8 cellular contexts compared by ENCODE assay signal in genomic region chr20:47464380-47465101, GRCh38. TPM values are rescaled to one million over a fixed set of nuclear protein-coding genes. Genes with fewer than 3 reads are reported as not detected.
DNase-seq lines count a peak whose midpoint lies in the region; ATAC-seq and TF ChIP-seq lines count a peak whose summit lies in the region.

No MANE protein-coding gene starts in this region.

- H3K4me3 ChIP-seq in GM12864 (ENCODE audit: low read depth, low read length): no peak overlapping the region

- DNase-seq in GM12864 (ENCODE audit: low read depth) (no peak), NOMO-1 (lab: John Stamatoyannopoulos, UW; ENCODE audit: unreplicated experiment in 2 of 2) (peak; percentile 11 to 15), epidermal melanocyte (ENCODE audit: insufficient read length, low spot score) (peak; percentile 79), omental fat pad (ENCODE audit: low spot score) (peak; percentile 31)
- DNase-seq in stimulated activated CD4-positive, alpha-beta T cell treated with anti-CD3 and anti-CD28 coated beads, Interleukin-4, amount 100 ng/mL, for 24 hours: no peak

- ATAC-seq in omental fat pad (ENCODE audit: low FRiP score): peak; percentile 89
- ATAC-seq in GM21619 (IDR thresholded peaks at IDR 0.05; ENCODE audit: unreplicated experiment): no peak
- ATAC-seq in GM18861 (IDR thresholded peaks at IDR 0.05; ENCODE audit: unreplicated experiment): no peak
- ATAC-seq in GM18498 (IDR thresholded peaks at IDR 0.05; ENCODE audit: unreplicated experiment): no peak

- TF ChIP-seq CTCF in GM12864 (IDR thresholded peaks at IDR 0.05; ENCODE audit: low read depth, low read length, missing control alignments) (peak; percentile 7), omental fat pad (IDR thresholded peaks at IDR 0.05) (no peak)

RNA-seq across cellular contexts. Expression of gene NCOA3, which starts 37.1 kb away (rescaled TPM):
- total RNA-seq in omental fat pad: 10 to 100 TPM; 33.7 to 70.6 (median 43.7) TPM

Comparison
In these comparisons a context has a peak if more than half of its experiments do, and no peak if none do; other contexts are left out.
1. DNase-seq: peak in NOMO-1 (2 of 2), epidermal melanocyte (single experiment) and omental fat pad (single experiment); none in GM12864 (single experiment) and stimulated activated CD4-positive, alpha-beta T cell treated with anti-CD3 and anti-CD28 coated beads, Interleukin-4, amount 100 ng/mL, for 24 hours (single experiment).